In genomic region chr17:54754560-54754959, GRCh38 we compare ENCODE assay signal across 10 cellular contexts.
DNase-seq lines count a peak whose midpoint lies in the region; ATAC-seq and TF ChIP-seq lines count a peak whose summit lies in the region.
"Had no signal": no experiment of that assay in that cellular context is flagged by ENCODE, and none has a peak within 500 bp of the region (broad histone marks: within the 10 kb centered on the region; RNA-seq: fewer than 3 reads in every experiment).

No MANE protein-coding gene starts in this region.

- ATAC-seq in HG03442 (IDR thresholded peaks at IDR 0.05; ENCODE audit: unreplicated experiment) = peak; percentile 49
- ATAC-seq in left cardiac atrium = no peak

- DNase-seq in activated naive CD4-positive, alpha-beta T cell treated with anti-CD3 and anti-CD28 coated beads for 36 hours = peak; percentile 5
- DNase-seq in activated naive CD4-positive, alpha-beta T cell (lab: John Stamatoyannopoulos, UW) = no peak
- DNase-seq in stimulated activated CD8-positive, alpha-beta memory T cell treated with anti-CD3 and anti-CD28 coated beads, Interleukin-4, amount 100 ng/mL, for 48 hours = peak; percentile 35
- DNase-seq in NCI-H2029 (lab: John Stamatoyannopoulos, UW) (no peak), left cardiac atrium (no peak)
- no peak for DNase-seq in activated T-helper 2 cell treated with anti-CD3 and anti-CD28 coated beads, Interferon-gamma antibody, Interleukin-2, Interleukin-4, amounts not matched to agents 10 μg/mL and 5 μg/mL and 100 μg/mL, durations not matched to agents 14 hours and 24 hours and 36 hours (ENCODE audit: low spot score)
- DNase-seq: activated naive CD8-positive, alpha-beta T cell treated with anti-CD3 and anti-CD28 coated beads, Interleukin-2, amount 10 ng/mL, durations not matched to agents 7 days and 5 days; NCI-H1417 treated with DMSO at 0.1 percent for 48 hours had no signal

- peaks cover 7% of the 10 kb centered on the region for H3K27me3 Mint-ChIP-seq in activated naive CD4-positive, alpha-beta T cell treated with anti-CD3 and anti-CD28 coated beads for 36 hours (ENCODE audit: low read depth)
- no peaks in the 10 kb centered on the region for H3K27me3 Mint-ChIP-seq in activated T-helper 2 cell treated with anti-CD3 and anti-CD28 coated beads, Interferon-gamma antibody, Interleukin-2, Interleukin-4, amounts not matched to agents 10 μg/mL and 5 μg/mL and 100 μg/mL, durations not matched to agents 14 hours and 24 hours and 36 hours (ENCODE audit: low read depth)
- H3K27me3 Mint-ChIP-seq: activated naive CD8-positive, alpha-beta T cell treated with anti-CD3 and anti-CD28 coated beads, Interleukin-2, amount 10 ng/mL, durations not matched to agents 7 days and 5 days had no signal

- H3K9ac ChIP-seq in SU-DHL-6 (ENCODE audit: low read length) = no peak overlapping the region

- H3K9me3 ChIP-seq in SU-DHL-6 (ENCODE audit: insufficient read depth, low read length) = no peaks in the 10 kb centered on the region

- no peak overlapping the region for H3K27ac ChIP-seq in SU-DHL-6 (ENCODE audit: low read depth, low read length)

- H3K4me1 Mint-ChIP-seq in activated naive CD4-positive, alpha-beta T cell treated with anti-CD3 and anti-CD28 coated beads for 36 hours (ENCODE audit: low read depth) = no peaks in the 10 kb centered on the region
- no peaks in the 10 kb centered on the region for H3K4me1 Mint-ChIP-seq in activated T-helper 2 cell treated with anti-CD3 and anti-CD28 coated beads, Interferon-gamma antibody, Interleukin-2, Interleukin-4, amounts not matched to agents 10 μg/mL and 5 μg/mL and 100 μg/mL, durations not matched to agents 14 hours and 24 hours and 36 hours (ENCODE audit: low read depth)
- H3K4me1 Mint-ChIP-seq: activated naive CD8-positive, alpha-beta T cell treated with anti-CD3 and anti-CD28 coated beads, Interleukin-2, amount 10 ng/mL, durations not matched to agents 7 days and 5 days had no signal

- peaks cover 1% of the 10 kb centered on the region for H3K36me3 Mint-ChIP-seq in activated naive CD4-positive, alpha-beta T cell treated with anti-CD3 and anti-CD28 coated beads for 36 hours (ENCODE audit: low read depth)
- H3K36me3 Mint-ChIP-seq in activated T-helper 2 cell treated with anti-CD3 and anti-CD28 coated beads, Interferon-gamma antibody, Interleukin-2, Interleukin-4, amounts not matched to agents 10 μg/mL and 5 μg/mL and 100 μg/mL, durations not matched to agents 14 hours and 24 hours and 36 hours (ENCODE audit: low read depth) = no peaks in the 10 kb centered on the region
- H3K36me3 Mint-ChIP-seq: activated naive CD8-positive, alpha-beta T cell treated with anti-CD3 and anti-CD28 coated beads, Interleukin-2, amount 10 ng/mL, durations not matched to agents 7 days and 5 days had no signal

- CTCF ChIA-PET in activated naive CD4-positive, alpha-beta T cell treated with anti-CD3 and anti-CD28 coated beads for 36 hours (lab: Charles Lee) = no interaction called here

- H3K4me3 ChIP-seq in SU-DHL-6 (ENCODE audit: insufficient read depth, low read length, poor library complexity, severe bottlenecking) = no peak overlapping the region

- no peaks in the 10 kb centered on the region for H3K36me3 ChIP-seq in SU-DHL-6 (ENCODE audit: low read length)

- no peak overlapping the region for H2AFZ ChIP-seq in SU-DHL-6 (ENCODE audit: low read depth, low read length, severe bottlenecking)

- H3K27ac Mint-ChIP-seq in activated naive CD4-positive, alpha-beta T cell treated with anti-CD3 and anti-CD28 coated beads for 36 hours = no peak overlapping the region
- no peak overlapping the region for H3K27ac Mint-ChIP-seq in activated T-helper 2 cell treated with anti-CD3 and anti-CD28 coated beads, Interferon-gamma antibody, Interleukin-2, Interleukin-4, amounts not matched to agents 10 μg/mL and 5 μg/mL and 100 μg/mL, durations not matched to agents 14 hours and 24 hours and 36 hours
- H3K27ac Mint-ChIP-seq: activated naive CD8-positive, alpha-beta T cell treated with anti-CD3 and anti-CD28 coated beads, Interleukin-2, amount 10 ng/mL, durations not matched to agents 7 days and 5 days had no signal

- H4K20me1 ChIP-seq in SU-DHL-6 (ENCODE audit: low read depth, low read length) = no peaks in the 10 kb centered on the region

- intact Hi-C loops in activated naive CD4-positive, alpha-beta T cell treated with anti-CD3 and anti-CD28 coated beads for 36 hours (cut with micrococcal nuclease) = no loop called here
- intact Hi-C loops in left cardiac atrium (cut with DNase I) = no loop called here
- intact Hi-C loops in activated T-helper 2 cell treated with anti-CD3 and anti-CD28 coated beads, Interferon-gamma antibody, Interleukin-2, Interleukin-4, amounts not matched to agents 10 μg/mL and 5 μg/mL and 100 μg/mL, durations not matched to agents 14 hours and 24 hours and 36 hours (cut with micrococcal nuclease) = no loop called here

- H3K4me2 ChIP-seq in SU-DHL-6 (ENCODE audit: low read depth, low read length, poor library complexity, severe bottlenecking) = no peak overlapping the region

- H3F3A ChIP-seq in SU-DHL-6 (ENCODE audit: insufficient read depth) = no peaks in the 10 kb centered on the region

- H3K9me3 Mint-ChIP-seq in activated naive CD4-positive, alpha-beta T cell treated with anti-CD3 and anti-CD28 coated beads for 36 hours = no peaks in the 10 kb centered on the region
- peaks cover 5% of the 10 kb centered on the region for H3K9me3 Mint-ChIP-seq in activated T-helper 2 cell treated with anti-CD3 and anti-CD28 coated beads, Interferon-gamma antibody, Interleukin-2, Interleukin-4, amounts not matched to agents 10 μg/mL and 5 μg/mL and 100 μg/mL, durations not matched to agents 14 hours and 24 hours and 36 hours
- H3K9me3 Mint-ChIP-seq: activated naive CD8-positive, alpha-beta T cell treated with anti-CD3 and anti-CD28 coated beads, Interleukin-2, amount 10 ng/mL, durations not matched to agents 7 days and 5 days had no signal

- no peaks in the 10 kb centered on the region for H3K27me3 ChIP-seq in SU-DHL-6 (ENCODE audit: low read length)

- peak; percentile 42 for TF ChIP-seq CTCF in SU-DHL-6 (IDR thresholded peaks at IDR 0.05; ENCODE audit: insufficient read depth, low read length, poor library complexity, severe bottlenecking)

- no peak overlapping the region for H3K4me3 Mint-ChIP-seq in activated naive CD4-positive, alpha-beta T cell treated with anti-CD3 and anti-CD28 coated beads for 36 hours
- H3K4me3 Mint-ChIP-seq in activated T-helper 2 cell treated with anti-CD3 and anti-CD28 coated beads, Interferon-gamma antibody, Interleukin-2, Interleukin-4, amounts not matched to agents 10 μg/mL and 5 μg/mL and 100 μg/mL, durations not matched to agents 14 hours and 24 hours and 36 hours (ENCODE audit: low read depth) = no peak overlapping the region
- H3K4me3 Mint-ChIP-seq: activated naive CD8-positive, alpha-beta T cell treated with anti-CD3 and anti-CD28 coated beads, Interleukin-2, amount 10 ng/mL, durations not matched to agents 7 days and 5 days had no signal

- H3K9me2 ChIP-seq in SU-DHL-6 (replicated peaks; ENCODE audit: insufficient read depth, low read length) = no peaks in the 10 kb centered on the region

- no peaks in the 10 kb centered on the region for H3K79me2 ChIP-seq in SU-DHL-6 (ENCODE audit: insufficient read depth, low read length)

Comparison
In these comparisons a context has a peak if more than half of its experiments do, and no peak if none do; other contexts are left out.
1. DNase-seq: peak in activated naive CD4-positive, alpha-beta T cell treated with anti-CD3 and anti-CD28 coated beads for 36 hours (single experiment) and stimulated activated CD8-positive, alpha-beta memory T cell treated with anti-CD3 and anti-CD28 coated beads, Interleukin-4, amount 100 ng/mL, for 48 hours (single experiment); none in activated naive CD4-positive, alpha-beta T cell (0 of 4), NCI-H2029 (single experiment), left cardiac atrium (single experiment) and activated T-helper 2 cell treated with anti-CD3 and anti-CD28 coated beads, Interferon-gamma antibody, Interleukin-2, Interleukin-4, amounts not matched to agents 10 μg/mL and 5 μg/mL and 100 μg/mL, durations not matched to agents 14 hours and 24 hours and 36 hours (single experiment).